1 cellular context compared by ENCODE assay signal in genomic region chr2:32164254-32164653, GRCh38.
TF ChIP-seq lines count a peak whose summit lies in the region.
"Not testable (repeated sequence)": the region's sequence is repeated elsewhere in the genome, so short reads cannot be mapped to it uniquely, and the experiment has no call there.

No MANE protein-coding gene starts in this region.

TF ChIP-seq in K562, 482 proteins besides CTCF, POLR2A, EP300 and RAD21:
- TF ChIP-seq MTA1 (IDR thresholded peaks at IDR 0.05; ENCODE audit: borderline replicate concordance) (0 out of 2 replicates have a peak, but pooled peaks have one; percentile 18), ZNF197 (CRISPR knock-in tag; IDR thresholded peaks at IDR 0.05; ENCODE audit: low read depth) (0 out of 2 replicates have a peak, but pooled peaks have one; percentile 19), RBFOX2 (IDR thresholded peaks at IDR 0.05; ENCODE audit: low read depth, low read length) (peak; percentile 51), SUPT5H (IDR thresholded peaks at IDR 0.05) (peak; percentile 19; the same call in 1 of the 2 replicates), NKRF (IDR thresholded peaks at IDR 0.05; ENCODE audit: borderline replicate concordance) (0 out of 2 replicates have a peak, but pooled peaks have one; percentile 13), SP1 (CRISPR knock-in tag; IDR thresholded peaks at IDR 0.05) (0 out of 2 replicates have a peak, but pooled peaks have one; percentile 1), TFAP4 (CRISPR knock-in tag; IDR thresholded peaks at IDR 0.05; ENCODE audit: borderline replicate concordance) (peak; percentile 41), POLR2G (IDR thresholded peaks at IDR 0.05; ENCODE audit: low read depth, low read length) (0 out of 2 replicates have a peak, but pooled peaks have one; percentile 45), L3MBTL2 (IDR thresholded peaks at IDR 0.05) (peak; percentile 55; the same call in 1 of the 2 replicates), ZBTB40 (IDR thresholded peaks at IDR 0.05) (0 out of 2 replicates have a peak, but pooled peaks have one; percentile 13), MGA (IDR thresholded peaks at IDR 0.05) (peak; percentile 48; the same call in 1 of the 2 replicates), TOE1 (IDR thresholded peaks at IDR 0.05; ENCODE audit: borderline replicate concordance) (peak; percentile 36; the same call in 1 of the 2 replicates)
- not testable (repeated sequence) for TF ChIP-seq ZBTB40 (CRISPR knock-in tag; IDR thresholded peaks at IDR 0.05); TOE1 (CRISPR knock-in tag; IDR thresholded peaks at IDR 0.05; ENCODE audit: borderline replicate concordance, low read depth)
